ENCODE assay signal across 24 cellular contexts in genomic region chr10:66752714-66753113, GRCh38.
DNase-seq lines count a peak whose midpoint lies in the region; FAIRE-seq and TF ChIP-seq lines count a peak whose summit lies in the region.
"Had no signal": no experiment of that assay in that cellular context is flagged by ENCODE, and none has a peak within 500 bp of the region (broad histone marks: within the 10 kb centered on the region; RNA-seq: fewer than 3 reads in every experiment).

No MANE protein-coding gene starts in this region.

- H3K4me1 Mint-ChIP-seq in HFFc6 (ENCODE audit: low read depth) (peaks cover 14% of the 10 kb centered on the region), astrocyte (ENCODE audit: low read depth, unreplicated experiment) (peaks cover 10% of the 10 kb centered on the region)
- H3K4me1 Mint-ChIP-seq in activated CD4-positive, alpha-beta memory T cell treated with anti-CD3 and anti-CD28 coated beads, Interleukin-2, amount 10 ng/mL, durations not matched to agents 7 days and 5 days = no peaks in the 10 kb centered on the region

- H3K4me3 ChIP-seq in astrocyte (ENCODE audit: insufficient read depth, low read depth, low read length) (no peak overlapping the region), fibroblast of mammary gland (ENCODE audit: control insufficient read depth, low read depth, low read length) (no peak overlapping the region), thyroid gland (replicated peaks in 1 of 3) (no peak overlapping the region)
- H3K4me3 ChIP-seq: BLaER1 treated with 17β-estradiol and CSF1 and Interleukin-3, amounts not matched to agents 10 nM and 100 nM; SK-N-MC; transverse colon had no signal

- H3K27ac ChIP-seq in astrocyte (ENCODE audit: low read depth, low read length) (no peak overlapping the region), thyroid gland (no peak overlapping the region)
- H3K27ac ChIP-seq: BLaER1 treated with 17β-estradiol and CSF1 and Interleukin-3, amounts not matched to agents 10 nM and 100 nM; neutrophil; SK-N-MC; transverse colon had no signal

- no peaks in the 10 kb centered on the region for H4K20me1 ChIP-seq in astrocyte (ENCODE audit: insufficient read depth, low read length)
- H4K20me1 ChIP-seq: BLaER1 treated with 17β-estradiol and CSF1 and Interleukin-3, amounts not matched to agents 10 nM and 100 nM had no signal

- DNase-seq in HFFc6 (peak; percentile 29), astrocyte (ENCODE audit: low read depth) (peak; percentile 84), fibroblast of mammary gland (ENCODE audit: low read depth) (peak; percentile 1), stromal cell of bone marrow (ENCODE audit: low read depth) (peak; percentile 11), islet precursor cell (no peak), thyroid gland (no peak)
- no peak for DNase-seq in activated CD4-positive, alpha-beta memory T cell treated with anti-CD3 and anti-CD28 coated beads, Interleukin-2, amount 10 ng/mL, durations not matched to agents 7 days and 5 days
- DNase-seq: activated CD4-positive, alpha-beta T cell treated with anti-CD3 and anti-CD28 coated beads, Interleukin-2, amount 50 U/mL, for 1 hour; activated CD4-positive, CD25-positive, alpha-beta regulatory T cell; activated gamma-delta T cell; activated T-cell treated with anti-CD3 and anti-CD28 coated beads, Interleukin-2, amount 50 U/mL, for 24 hours; GDM1; left ventricle myocardium superior; NCI-H1048; NCI-H1694; NCI-H524; stimulated activated CD4-positive, alpha-beta T cell treated with anti-CD3 and anti-CD28 coated beads, Interleukin-4, amount 100 ng/mL, for 1 hour; transverse colon had no signal

- H3K4me1 ChIP-seq in astrocyte (ENCODE audit: insufficient read depth, low read length) (peaks cover 6% of the 10 kb centered on the region), thyroid gland (no peaks in the 10 kb centered on the region)
- H3K4me1 ChIP-seq: transverse colon had no signal

- no peak for FAIRE-seq in astrocyte (lab: Jason Lieb, UNC)
- FAIRE-seq: keratinocyte had no signal

- intact Hi-C loops in thyroid gland (cut with DNase I) = no loop called here

- H3K27me3 ChIP-seq in astrocyte (ENCODE audit: insufficient read depth, low read length) = no peaks in the 10 kb centered on the region
- no peaks in the 10 kb centered on the region for H3K27me3 ChIP-seq in thyroid gland
- H3K27me3 ChIP-seq: BLaER1 treated with 17β-estradiol and CSF1 and Interleukin-3, amounts not matched to agents 10 nM and 100 nM; neutrophil; transverse colon had no signal

- no peaks in the 10 kb centered on the region for H3K36me3 Mint-ChIP-seq in HFFc6 (ENCODE audit: low read depth)
- no peaks in the 10 kb centered on the region for H3K36me3 Mint-ChIP-seq in astrocyte (ENCODE audit: low read depth, unreplicated experiment)
- no peaks in the 10 kb centered on the region for H3K36me3 Mint-ChIP-seq in activated CD4-positive, alpha-beta memory T cell treated with anti-CD3 and anti-CD28 coated beads, Interleukin-2, amount 10 ng/mL, durations not matched to agents 7 days and 5 days (ENCODE audit: low read depth)
- H3K36me3 Mint-ChIP-seq: brain had no signal

- CTCF ChIA-PET in activated CD4-positive, alpha-beta memory T cell treated with anti-CD3 and anti-CD28 coated beads, Interleukin-2, amount 10 ng/mL, durations not matched to agents 7 days and 5 days (lab: Charles Lee) = no interaction called here

- H2AFZ ChIP-seq in astrocyte (ENCODE audit: low read depth, low read length) = no peak overlapping the region

- H3K4me3 Mint-ChIP-seq in HFFc6 (no peak overlapping the region), astrocyte (ENCODE audit: unreplicated experiment) (no peak overlapping the region)
- no peak overlapping the region for H3K4me3 Mint-ChIP-seq in activated CD4-positive, alpha-beta memory T cell treated with anti-CD3 and anti-CD28 coated beads, Interleukin-2, amount 10 ng/mL, durations not matched to agents 7 days and 5 days
- H3K4me3 Mint-ChIP-seq: activated T-cell treated with anti-CD3 and anti-CD28 coated beads, Interleukin-2, amount 50 U/mL, for 24 hours; brain had no signal

- POLR2A ChIA-PET in activated CD4-positive, alpha-beta memory T cell treated with anti-CD3 and anti-CD28 coated beads, Interleukin-2, amount 10 ng/mL, durations not matched to agents 7 days and 5 days (lab: Charles Lee) = no interaction called here

- no peaks in the 10 kb centered on the region for H3K9me3 Mint-ChIP-seq in HFFc6
- H3K9me3 Mint-ChIP-seq in astrocyte (ENCODE audit: unreplicated experiment) = no peaks in the 10 kb centered on the region
- peaks cover 3% of the 10 kb centered on the region for H3K9me3 Mint-ChIP-seq in activated CD4-positive, alpha-beta memory T cell treated with anti-CD3 and anti-CD28 coated beads, Interleukin-2, amount 10 ng/mL, durations not matched to agents 7 days and 5 days

- H3K36me3 ChIP-seq in astrocyte (ENCODE audit: insufficient read depth, low read length) = no peaks in the 10 kb centered on the region
- H3K36me3 ChIP-seq in thyroid gland = no peaks in the 10 kb centered on the region
- H3K36me3 ChIP-seq: BLaER1 treated with 17β-estradiol and CSF1 and Interleukin-3, amounts not matched to agents 10 nM and 100 nM; neutrophil; transverse colon had no signal

- H3K27me3 Mint-ChIP-seq in HFFc6 (ENCODE audit: insufficient read depth) = no peaks in the 10 kb centered on the region
- H3K27me3 Mint-ChIP-seq in astrocyte (ENCODE audit: low read depth, unreplicated experiment) = no peaks in the 10 kb centered on the region
- no peaks in the 10 kb centered on the region for H3K27me3 Mint-ChIP-seq in activated CD4-positive, alpha-beta memory T cell treated with anti-CD3 and anti-CD28 coated beads, Interleukin-2, amount 10 ng/mL, durations not matched to agents 7 days and 5 days
- H3K27me3 Mint-ChIP-seq: activated T-cell treated with anti-CD3 and anti-CD28 coated beads, Interleukin-2, amount 50 U/mL, for 24 hours; brain; progenitor cell of endocrine pancreas had no signal

- no peak overlapping the region for H3K9ac ChIP-seq in astrocyte (ENCODE audit: low read length)
- H3K9ac ChIP-seq: BLaER1 treated with 17β-estradiol and CSF1 and Interleukin-3, amounts not matched to agents 10 nM and 100 nM had no signal

- H3K9me3 ChIP-seq in astrocyte (ENCODE audit: insufficient read depth, low read depth, low read length) = no peaks in the 10 kb centered on the region
- no peaks in the 10 kb centered on the region for H3K9me3 ChIP-seq in thyroid gland
- H3K9me3 ChIP-seq: BLaER1 treated with 17β-estradiol and CSF1 and Interleukin-3, amounts not matched to agents 10 nM and 100 nM; neutrophil; transverse colon had no signal

- H3K79me2 ChIP-seq in astrocyte (ENCODE audit: insufficient read depth, low read length) = no peaks in the 10 kb centered on the region

- 93 to 97% methylated on average over 1 of the region's 1 CpG for WGBS in thyroid gland, 2 donors

- no peak overlapping the region for H3K4me2 ChIP-seq in astrocyte (ENCODE audit: low read length)
- H3K4me2 ChIP-seq: BLaER1 treated with 17β-estradiol and CSF1 and Interleukin-3, amounts not matched to agents 10 nM and 100 nM had no signal

- TF ChIP-seq CTCF in HFFc6 (IDR thresholded peaks at IDR 0.05) (no peak), astrocyte (IDR thresholded peaks at IDR 0.05; ENCODE audit: insufficient read depth, low read depth, low read length) (no peak), fibroblast of mammary gland (conservative IDR thresholded peaks at IDR 0.05; ENCODE audit: control insufficient read depth, insufficient read depth, low read depth, low read length) (no peak), thyroid gland (IDR thresholded peaks at IDR 0.05) (no peak)

- H3K27ac Mint-ChIP-seq in HFFc6 = no peak overlapping the region
- no peak overlapping the region for H3K27ac Mint-ChIP-seq in astrocyte (ENCODE audit: unreplicated experiment)
- no peak overlapping the region for H3K27ac Mint-ChIP-seq in activated CD4-positive, alpha-beta memory T cell treated with anti-CD3 and anti-CD28 coated beads, Interleukin-2, amount 10 ng/mL, durations not matched to agents 7 days and 5 days
- H3K27ac Mint-ChIP-seq: activated T-cell treated with anti-CD3 and anti-CD28 coated beads, Interleukin-2, amount 50 U/mL, for 24 hours; brain; progenitor cell of endocrine pancreas had no signal

- TF ChIP-seq POLR2A in thyroid gland (IDR thresholded peaks at IDR 0.05) = no peak

Comparison
In these comparisons a context has a peak if more than half of its experiments do, and no peak if none do; other contexts are left out.
1. DNase-seq: peak in HFFc6 (single experiment), astrocyte (single experiment), fibroblast of mammary gland (single experiment) and stromal cell of bone marrow (single experiment); none in islet precursor cell (single experiment), thyroid gland (0 of 2) and activated CD4-positive, alpha-beta memory T cell treated with anti-CD3 and anti-CD28 coated beads, Interleukin-2, amount 10 ng/mL, durations not matched to agents 7 days and 5 days (single experiment).